16 cellular contexts compared by ENCODE assay signal in genomic region chr4:127959794-127960193, GRCh38.
DNase-seq lines count a peak whose midpoint lies in the region; FAIRE-seq and TF ChIP-seq lines count a peak whose summit lies in the region.
"Had no signal": no experiment of that assay in that cellular context is flagged by ENCODE, and none has a peak within 500 bp of the region (broad histone marks: within the 10 kb centered on the region; RNA-seq: fewer than 3 reads in every experiment).

No MANE protein-coding gene starts in this region.

- no peak for TF ChIP-seq POLR2A in H54 (IDR thresholded peaks at IDR 0.05; ENCODE audit: low read depth, low read length)

- no peaks in the 10 kb centered on the region for H3K9me3 ChIP-seq in adipocyte (ENCODE audit: control insufficient read depth, low read length)

- no peak overlapping the region for H3K4me3 ChIP-seq in adipocyte (ENCODE audit: low read length)

- no peaks in the 10 kb centered on the region for H3K27me3 ChIP-seq in adipocyte (replicated peaks; ENCODE audit: control insufficient read depth, insufficient read depth, low read length)

- no peaks in the 10 kb centered on the region for H3K36me3 ChIP-seq in adipocyte (ENCODE audit: control insufficient read depth, insufficient read depth, low read length, severe bottlenecking)

- H3K4me1 ChIP-seq in adipocyte (ENCODE audit: control insufficient read depth, insufficient read depth, low read length), result peaks cover 2% of the 10 kb centered on the region

- no peak overlapping the region for H3K9ac ChIP-seq in adipocyte (ENCODE audit: low read length)

- peak; percentile 28 for DNase-seq in AG08396 (ENCODE audit: low spot score)
- DNase-seq in GM03348 (ENCODE audit: low spot score), result peak; percentile 5
- DNase-seq in adipocyte (ENCODE audit: low read depth), result peak; percentile 33
- peak; percentile 24 for DNase-seq in hepatic stellate cell (ENCODE audit: low spot score)
- DNase-seq in activated effector memory CD4-positive, alpha-beta T cell treated with anti-CD3 and anti-CD28 coated beads, Interleukin-2, amount 50 U/mL, for 16 hours, result no peak
- DNase-seq in activated CD8-positive, alpha-beta memory T cell treated with anti-CD3 and anti-CD28 coated beads, Interleukin-2, amount 50 U/mL, for 48 hours, result no peak
- no peak for DNase-seq in H54 (ENCODE audit: insufficient read length, low spot score)
- DNase-seq in NCI-H82 treated with DMSO at 0.1 percent for 48 hours (lab: John Stamatoyannopoulos, UW; ENCODE audit: unreplicated experiment), result no peak
- DNase-seq: 8988T; C1 segment of cervical spinal cord; Calu3; CD4-positive, alpha-beta T cell; DMS 273 treated with DMSO at 0.1 percent for 48 hours; DMS79; GDM1; H7 had no signal

- FAIRE-seq in H54 (lab: Jason Lieb, UNC), result no peak

Comparison
In these comparisons a context has a peak if more than half of its experiments do, and no peak if none do; other contexts are left out.
1. DNase-seq: peak in AG08396 (single experiment), GM03348 (single experiment), adipocyte (single experiment) and hepatic stellate cell (single experiment); none in activated effector memory CD4-positive, alpha-beta T cell treated with anti-CD3 and anti-CD28 coated beads, Interleukin-2, amount 50 U/mL, for 16 hours (single experiment), activated CD8-positive, alpha-beta memory T cell treated with anti-CD3 and anti-CD28 coated beads, Interleukin-2, amount 50 U/mL, for 48 hours (single experiment), H54 (single experiment) and NCI-H82 treated with DMSO at 0.1 percent for 48 hours (single experiment).